ENCODE assay signal across 20 cellular contexts in genomic region chr11:126297004-126297403, GRCh38.
"Had no signal": no experiment of that assay in that cellular context is flagged by ENCODE, and none has a peak within 500 bp of the region (broad histone marks: within the 10 kb centered on the region; RNA-seq: fewer than 3 reads in every experiment).

No MANE protein-coding gene starts in this region.

- H3K27ac ChIP-seq: SJSA1, SK-N-MC had no signal

- H3K9me3 ChIP-seq: SJSA1 had no signal

- H3K27me3 ChIP-seq: SJSA1 had no signal

- H3K4me1 ChIP-seq: SJSA1 had no signal

- H3K4me3 ChIP-seq: SJSA1, SK-N-MC had no signal

- DNase-seq: Karpas-422, KG1, MM.1S, NCI-H1092 treated with DMSO at 0.1 percent for 48 hours, NCI-H1436, NCI-H187, NCI-H2029, NCI-H2081 treated with DMSO at 0.1 percent for 48 hours, NCI-H2171, NCI-H226, NCI-H446, NCI-H510A, NCI-H524 treated with DMSO at 0.1 percent for 48 hours, NCI-H69, NCI-H774, Right ventricle myocardium superior, RPMI8226, SIG-M5 had no signal
